ENCODE assay signal across 2 cellular contexts in genomic region chr15:73906346-73907017, GRCh38.
A peak's percentile ranks its signal among the peaks of the same experiment; 100 is the strongest.
TF ChIP-seq lines count a peak whose summit lies in the region.

No MANE protein-coding gene starts in this region.

TF ChIP-seq in SK-N-SH, 30 proteins besides CTCF, POLR2A, EP300 and RAD21 (continued from another document):
- TF ChIP-seq USF1 (IDR thresholded peaks at IDR 0.05; ENCODE audit: borderline replicate concordance, low read depth) (no peak), RCOR1 (IDR thresholded peaks at IDR 0.05; ENCODE audit: low read length) (no peak), JUND (IDR thresholded peaks at IDR 0.05) (peak; percentile 25; the same call in 1 of the 2 replicates)

TF ChIP-seq in SK-N-SH treated with all-trans-retinoic acid at 6 μM for 48 hours, 23 proteins besides CTCF, POLR2A, EP300 and RAD21 (continued from another document):
- no peak for TF ChIP-seq ZNF70 (CRISPR knock-in tag; IDR thresholded peaks at IDR 0.05)
- TF ChIP-seq TSHZ2 (CRISPR knock-in tag; IDR thresholded peaks at IDR 0.05): no peak
- no peak for TF ChIP-seq ARNTL (CRISPR knock-in tag; IDR thresholded peaks at IDR 0.05; ENCODE audit: borderline replicate concordance, low read depth)
- no peak for TF ChIP-seq OSR1 (CRISPR knock-in tag; IDR thresholded peaks at IDR 0.05)
- TF ChIP-seq PATZ1 (CRISPR knock-in tag; IDR thresholded peaks at IDR 0.05; ENCODE audit: borderline replicate concordance): no peak
- TF ChIP-seq CSDC2 (CRISPR knock-in tag; IDR thresholded peaks at IDR 0.05): no peak
TF ChIP-seq in SK-N-SH treated with all-trans-retinoic acid at 6 μM for 48 hours: peak in this region for 0.
